ENCODE assay signal across 1 cellular context in the genomic region with DNA sequence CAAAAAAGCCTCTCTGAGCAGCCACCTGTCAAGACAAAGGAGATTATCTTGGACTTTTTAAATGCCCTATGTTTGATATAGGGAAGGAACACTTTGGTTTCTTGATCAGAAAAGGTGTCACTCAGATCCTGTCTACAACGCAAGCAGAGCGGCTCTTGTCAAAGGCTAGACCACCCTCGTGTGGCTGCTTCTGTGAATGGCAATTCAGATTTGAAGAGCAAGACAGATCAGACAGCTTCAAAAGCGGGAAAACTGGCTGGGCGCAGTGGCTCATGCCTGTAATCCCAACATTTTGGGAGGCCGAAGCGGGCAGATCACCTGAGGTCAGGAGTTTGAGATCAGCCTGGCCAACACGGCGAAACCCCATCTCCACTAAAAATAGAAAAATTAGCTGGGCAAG.
A peak's percentile ranks its signal among the peaks of the same experiment; 100 is the strongest.
TF ChIP-seq lines count a peak whose summit lies in the region.

No MANE protein-coding gene starts in this region.

TF ChIP-seq in HepG2, 621 proteins besides CTCF, POLR2A, EP300 and RAD21 (continued from another document and continues in another):
- TF ChIP-seq, protein P1, sequence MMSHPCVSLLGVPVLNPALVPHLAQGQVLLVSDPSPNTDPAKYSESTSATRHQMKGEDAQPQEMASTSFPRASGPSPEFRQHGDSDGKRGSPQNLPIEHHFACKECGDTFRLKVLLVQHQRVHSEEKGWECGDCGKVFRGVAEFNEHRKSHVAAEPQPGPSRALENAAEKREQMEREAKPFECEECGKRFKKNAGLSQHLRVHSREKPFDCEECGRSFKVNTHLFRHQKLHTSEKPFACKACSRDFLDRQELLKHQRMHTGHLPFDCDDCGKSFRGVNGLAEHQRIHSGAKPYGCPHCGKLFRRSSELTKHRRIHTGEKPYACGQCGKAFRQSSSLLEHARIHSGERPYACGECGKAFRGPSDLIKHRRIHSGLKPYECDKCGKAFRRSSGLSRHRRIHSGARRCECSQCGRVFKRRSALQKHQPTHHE (CRISPR knock-in tag; IDR thresholded peaks at IDR 0.05; ENCODE audit: borderline replicate concordance), result no peak
- no peak for TF ChIP-seq SNRNP70 (IDR thresholded peaks at IDR 0.05; ENCODE audit: low read depth, low read length)
- TF ChIP-seq TCF7L2 (IDR thresholded peaks at IDR 0.05; ENCODE audit: low read depth, low read length), result no peak
- no peak for TF ChIP-seq RFX5 (IDR thresholded peaks at IDR 0.05; ENCODE audit: low read depth, low read length)
- no peak for TF ChIP-seq MYC (CRISPR knock-in tag; IDR thresholded peaks at IDR 0.05; ENCODE audit: borderline replicate concordance)
- TF ChIP-seq KLF9 (CRISPR knock-in tag; IDR thresholded peaks at IDR 0.05; ENCODE audit: low read depth), result no peak
- TF ChIP-seq, protein P2, sequence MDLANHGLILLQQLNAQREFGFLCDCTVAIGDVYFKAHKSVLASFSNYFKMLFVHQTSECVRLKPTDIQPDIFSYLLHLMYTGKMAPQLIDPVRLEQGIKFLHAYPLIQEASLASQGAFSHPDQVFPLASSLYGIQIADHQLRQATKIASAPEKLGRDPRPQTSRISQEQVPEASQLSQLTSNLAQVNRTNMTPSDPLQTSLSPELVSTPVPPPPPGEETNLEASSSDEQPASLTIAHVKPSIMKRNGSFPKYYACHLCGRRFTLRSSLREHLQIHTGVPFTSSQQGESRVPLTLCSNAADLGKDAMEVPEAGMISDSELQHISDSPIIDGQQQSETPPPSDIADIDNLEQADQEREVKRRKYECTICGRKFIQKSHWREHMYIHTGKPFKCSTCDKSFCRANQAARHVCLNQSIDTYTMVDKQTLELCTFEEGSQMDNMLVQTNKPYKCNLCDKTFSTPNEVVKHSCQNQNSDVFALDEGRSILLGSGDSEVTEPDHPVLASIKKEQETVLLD (CRISPR knock-in tag; IDR thresholded peaks at IDR 0.05; ENCODE audit: low read depth), result no peak
- TF ChIP-seq, protein P3, sequence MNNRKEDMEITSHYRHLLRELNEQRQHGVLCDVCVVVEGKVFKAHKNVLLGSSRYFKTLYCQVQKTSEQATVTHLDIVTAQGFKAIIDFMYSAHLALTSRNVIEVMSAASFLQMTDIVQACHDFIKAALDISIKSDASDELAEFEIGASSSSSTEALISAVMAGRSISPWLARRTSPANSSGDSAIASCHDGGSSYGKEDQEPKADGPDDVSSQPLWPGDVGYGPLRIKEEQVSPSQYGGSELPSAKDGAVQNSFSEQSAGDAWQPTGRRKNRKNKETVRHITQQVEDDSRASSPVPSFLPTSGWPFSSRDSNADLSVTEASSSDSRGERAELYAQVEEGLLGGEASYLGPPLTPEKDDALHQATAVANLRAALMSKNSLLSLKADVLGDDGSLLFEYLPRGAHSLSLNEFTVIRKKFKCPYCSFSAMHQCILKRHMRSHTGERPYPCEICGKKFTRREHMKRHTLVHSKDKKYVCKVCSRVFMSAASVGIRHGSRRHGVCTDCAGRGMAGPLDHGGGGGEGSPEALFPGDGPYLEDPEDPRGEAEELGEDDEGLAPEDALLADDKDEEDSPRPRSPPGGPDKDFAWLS (CRISPR knock-in tag; IDR thresholded peaks at IDR 0.05; ENCODE audit: borderline replicate concordance), result no peak
- TF ChIP-seq, protein P4, sequence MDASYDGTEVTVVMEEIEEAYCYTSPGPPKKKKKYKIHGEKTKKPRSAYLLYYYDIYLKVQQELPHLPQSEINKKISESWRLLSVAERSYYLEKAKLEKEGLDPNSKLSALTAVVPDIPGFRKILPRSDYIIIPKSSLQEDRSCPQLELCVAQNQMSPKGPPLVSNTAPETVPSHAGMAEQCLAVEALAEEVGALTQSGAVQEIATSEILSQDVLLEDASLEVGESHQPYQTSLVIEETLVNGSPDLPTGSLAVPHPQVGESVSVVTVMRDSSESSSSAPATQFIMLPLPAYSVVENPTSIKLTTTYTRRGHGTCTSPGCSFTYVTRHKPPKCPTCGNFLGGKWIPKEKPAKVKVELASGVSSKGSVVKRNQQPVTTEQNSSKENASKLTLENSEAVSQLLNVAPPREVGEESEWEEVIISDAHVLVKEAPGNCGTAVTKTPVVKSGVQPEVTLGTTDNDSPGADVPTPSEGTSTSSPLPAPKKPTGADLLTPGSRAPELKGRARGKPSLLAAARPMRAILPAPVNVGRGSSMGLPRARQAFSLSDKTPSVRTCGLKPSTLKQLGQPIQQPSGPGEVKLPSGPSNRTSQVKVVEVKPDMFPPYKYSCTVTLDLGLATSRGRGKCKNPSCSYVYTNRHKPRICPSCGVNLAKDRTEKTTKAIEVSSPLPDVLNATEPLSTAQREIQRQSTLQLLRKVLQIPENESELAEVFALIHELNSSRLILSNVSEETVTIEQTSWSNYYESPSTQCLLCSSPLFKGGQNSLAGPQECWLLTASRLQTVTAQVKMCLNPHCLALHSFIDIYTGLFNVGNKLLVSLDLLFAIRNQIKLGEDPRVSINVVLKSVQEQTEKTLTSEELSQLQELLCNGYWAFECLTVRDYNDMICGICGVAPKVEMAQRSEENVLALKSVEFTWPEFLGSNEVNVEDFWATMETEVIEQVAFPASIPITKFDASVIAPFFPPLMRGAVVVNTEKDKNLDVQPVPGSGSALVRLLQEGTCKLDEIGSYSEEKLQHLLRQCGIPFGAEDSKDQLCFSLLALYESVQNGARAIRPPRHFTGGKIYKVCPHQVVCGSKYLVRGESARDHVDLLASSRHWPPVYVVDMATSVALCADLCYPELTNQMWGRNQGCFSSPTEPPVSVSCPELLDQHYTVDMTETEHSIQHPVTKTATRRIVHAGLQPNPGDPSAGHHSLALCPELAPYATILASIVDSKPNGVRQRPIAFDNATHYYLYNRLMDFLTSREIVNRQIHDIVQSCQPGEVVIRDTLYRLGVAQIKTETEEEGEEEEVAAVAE (CRISPR knock-in tag; IDR thresholded peaks at IDR 0.05; ENCODE audit: borderline replicate concordance), result no peak
- no peak for TF ChIP-seq AKAP8 (CRISPR knock-in tag; IDR thresholded peaks at IDR 0.05)
- TF ChIP-seq, protein P5, sequence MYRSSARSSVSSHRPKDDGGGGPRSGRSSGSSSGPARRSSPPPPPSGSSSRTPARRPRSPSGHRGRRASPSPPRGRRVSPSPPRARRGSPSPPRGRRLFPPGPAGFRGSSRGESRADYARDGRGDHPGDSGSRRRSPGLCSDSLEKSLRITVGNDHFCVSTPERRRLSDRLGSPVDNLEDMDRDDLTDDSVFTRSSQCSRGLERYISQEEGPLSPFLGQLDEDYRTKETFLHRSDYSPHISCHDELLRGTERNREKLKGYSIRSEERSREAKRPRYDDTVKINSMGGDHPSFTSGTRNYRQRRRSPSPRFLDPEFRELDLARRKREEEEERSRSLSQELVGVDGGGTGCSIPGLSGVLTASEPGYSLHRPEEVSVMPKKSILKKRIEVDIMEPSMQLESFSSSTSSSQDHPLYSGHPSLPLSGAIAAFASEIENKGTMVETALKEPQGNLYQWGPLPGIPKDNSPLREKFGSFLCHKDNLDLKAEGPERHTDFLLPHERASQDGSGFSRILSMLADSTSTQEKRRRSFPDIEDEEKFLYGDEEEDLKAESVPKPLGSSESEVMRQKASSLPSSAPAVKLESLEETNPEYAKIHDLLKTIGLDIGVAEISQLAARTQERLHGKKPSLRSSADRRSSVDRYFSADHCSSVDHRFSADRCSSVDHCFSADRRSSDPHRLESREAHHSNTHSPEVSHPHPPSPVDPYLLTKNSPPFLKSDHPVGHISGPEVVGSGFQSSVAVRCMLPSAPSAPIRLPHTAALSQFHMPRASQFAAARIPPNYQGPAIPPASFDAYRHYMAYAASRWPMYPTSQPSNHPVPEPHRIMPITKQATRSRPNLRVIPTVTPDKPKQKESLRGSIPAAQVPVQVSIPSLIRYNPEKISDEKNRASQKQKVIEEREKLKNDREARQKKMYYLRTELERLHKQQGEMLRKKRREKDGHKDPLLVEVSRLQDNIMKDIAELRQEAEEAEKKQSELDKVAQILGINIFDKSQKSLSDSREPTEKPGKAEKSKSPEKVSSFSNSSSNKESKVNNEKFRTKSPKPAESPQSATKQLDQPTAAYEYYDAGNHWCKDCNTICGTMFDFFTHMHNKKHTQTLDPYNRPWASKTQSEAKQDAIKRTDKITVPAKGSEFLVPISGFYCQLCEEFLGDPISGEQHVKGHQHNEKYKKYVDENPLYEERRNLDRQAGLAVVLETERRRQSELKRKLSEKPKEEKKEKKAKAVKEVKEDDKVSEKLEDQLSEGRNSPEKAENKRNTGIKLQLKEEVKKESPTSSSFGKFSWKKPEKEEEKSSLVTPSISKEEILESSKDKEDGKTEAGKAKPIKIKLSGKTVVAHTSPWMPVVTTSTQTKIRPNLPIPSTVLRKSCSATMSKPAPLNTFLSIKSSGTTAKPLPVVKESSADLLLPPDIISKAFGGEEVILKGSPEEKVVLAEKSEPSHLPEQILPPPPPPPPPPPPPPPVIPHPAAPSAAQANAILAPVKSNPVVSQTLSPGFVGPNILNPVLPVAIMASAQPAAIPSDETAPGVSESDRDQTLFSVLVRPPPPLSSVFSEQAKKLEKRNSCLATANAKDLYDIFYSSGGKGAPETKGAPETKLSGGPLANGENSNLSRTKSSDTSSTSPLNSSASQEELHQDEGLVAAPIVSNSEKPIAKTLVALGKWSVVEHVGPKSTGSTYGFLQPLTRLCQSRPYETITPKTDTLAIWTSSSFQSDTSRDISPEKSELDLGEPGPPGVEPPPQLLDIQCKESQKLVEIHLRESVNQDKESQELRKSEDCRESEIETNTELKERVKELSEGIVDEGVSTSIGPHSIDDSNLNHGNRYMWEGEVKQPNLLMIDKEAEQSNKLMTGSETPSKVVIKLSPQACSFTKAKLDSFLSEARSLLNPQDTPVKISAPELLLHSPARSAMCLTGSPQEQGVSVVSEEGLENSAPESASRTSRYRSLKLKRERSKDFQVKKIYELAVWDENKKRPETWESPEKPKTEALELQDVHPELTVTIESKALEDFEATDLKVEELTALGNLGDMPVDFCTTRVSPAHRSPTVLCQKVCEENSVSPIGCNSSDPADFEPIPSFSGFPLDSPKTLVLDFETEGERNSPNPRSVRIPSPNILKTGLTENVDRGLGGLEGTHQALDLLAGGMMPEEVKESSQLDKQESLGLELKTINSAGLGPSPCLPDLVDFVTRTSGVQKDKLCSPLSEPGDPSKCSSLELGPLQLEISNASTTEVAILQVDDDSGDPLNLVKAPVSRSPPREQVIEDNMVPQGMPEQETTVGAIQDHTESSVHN (CRISPR knock-in tag; IDR thresholded peaks at IDR 0.05), result no peak
- no peak for TF ChIP-seq ZNF225 (CRISPR knock-in tag; IDR thresholded peaks at IDR 0.05)
- TF ChIP-seq ATF1 (CRISPR knock-in tag; IDR thresholded peaks at IDR 0.05), result no peak
- 0 out of 2 replicates have a peak, but pooled peaks have one; percentile 26 for TF ChIP-seq ZKSCAN8 (CRISPR knock-in tag; IDR thresholded peaks at IDR 0.05; ENCODE audit: borderline replicate concordance)
- TF ChIP-seq THAP11 (CRISPR knock-in tag; IDR thresholded peaks at IDR 0.05), result no peak
- TF ChIP-seq ZNF317 (CRISPR knock-in tag; IDR thresholded peaks at IDR 0.05), result no peak
- no peak for TF ChIP-seq ZNF780A (CRISPR knock-in tag; IDR thresholded peaks at IDR 0.05)
- TF ChIP-seq ZNF749 (CRISPR knock-in tag; IDR thresholded peaks at IDR 0.05; ENCODE audit: borderline replicate concordance), result no peak
- no peak for TF ChIP-seq GFI1 (CRISPR knock-in tag; IDR thresholded peaks at IDR 0.05; ENCODE audit: borderline replicate concordance)
- no peak for TF ChIP-seq MXD4 (CRISPR knock-in tag; IDR thresholded peaks at IDR 0.05)
- no peak for TF ChIP-seq PPARG (CRISPR knock-in tag; conservative IDR thresholded peaks at IDR 0.05)
- no peak for TF ChIP-seq NRL (CRISPR knock-in tag; IDR thresholded peaks at IDR 0.05; ENCODE audit: borderline replicate concordance)
- TF ChIP-seq MYNN (CRISPR knock-in tag; IDR thresholded peaks at IDR 0.05; ENCODE audit: low read depth), result no peak
- TF ChIP-seq, protein P6, sequence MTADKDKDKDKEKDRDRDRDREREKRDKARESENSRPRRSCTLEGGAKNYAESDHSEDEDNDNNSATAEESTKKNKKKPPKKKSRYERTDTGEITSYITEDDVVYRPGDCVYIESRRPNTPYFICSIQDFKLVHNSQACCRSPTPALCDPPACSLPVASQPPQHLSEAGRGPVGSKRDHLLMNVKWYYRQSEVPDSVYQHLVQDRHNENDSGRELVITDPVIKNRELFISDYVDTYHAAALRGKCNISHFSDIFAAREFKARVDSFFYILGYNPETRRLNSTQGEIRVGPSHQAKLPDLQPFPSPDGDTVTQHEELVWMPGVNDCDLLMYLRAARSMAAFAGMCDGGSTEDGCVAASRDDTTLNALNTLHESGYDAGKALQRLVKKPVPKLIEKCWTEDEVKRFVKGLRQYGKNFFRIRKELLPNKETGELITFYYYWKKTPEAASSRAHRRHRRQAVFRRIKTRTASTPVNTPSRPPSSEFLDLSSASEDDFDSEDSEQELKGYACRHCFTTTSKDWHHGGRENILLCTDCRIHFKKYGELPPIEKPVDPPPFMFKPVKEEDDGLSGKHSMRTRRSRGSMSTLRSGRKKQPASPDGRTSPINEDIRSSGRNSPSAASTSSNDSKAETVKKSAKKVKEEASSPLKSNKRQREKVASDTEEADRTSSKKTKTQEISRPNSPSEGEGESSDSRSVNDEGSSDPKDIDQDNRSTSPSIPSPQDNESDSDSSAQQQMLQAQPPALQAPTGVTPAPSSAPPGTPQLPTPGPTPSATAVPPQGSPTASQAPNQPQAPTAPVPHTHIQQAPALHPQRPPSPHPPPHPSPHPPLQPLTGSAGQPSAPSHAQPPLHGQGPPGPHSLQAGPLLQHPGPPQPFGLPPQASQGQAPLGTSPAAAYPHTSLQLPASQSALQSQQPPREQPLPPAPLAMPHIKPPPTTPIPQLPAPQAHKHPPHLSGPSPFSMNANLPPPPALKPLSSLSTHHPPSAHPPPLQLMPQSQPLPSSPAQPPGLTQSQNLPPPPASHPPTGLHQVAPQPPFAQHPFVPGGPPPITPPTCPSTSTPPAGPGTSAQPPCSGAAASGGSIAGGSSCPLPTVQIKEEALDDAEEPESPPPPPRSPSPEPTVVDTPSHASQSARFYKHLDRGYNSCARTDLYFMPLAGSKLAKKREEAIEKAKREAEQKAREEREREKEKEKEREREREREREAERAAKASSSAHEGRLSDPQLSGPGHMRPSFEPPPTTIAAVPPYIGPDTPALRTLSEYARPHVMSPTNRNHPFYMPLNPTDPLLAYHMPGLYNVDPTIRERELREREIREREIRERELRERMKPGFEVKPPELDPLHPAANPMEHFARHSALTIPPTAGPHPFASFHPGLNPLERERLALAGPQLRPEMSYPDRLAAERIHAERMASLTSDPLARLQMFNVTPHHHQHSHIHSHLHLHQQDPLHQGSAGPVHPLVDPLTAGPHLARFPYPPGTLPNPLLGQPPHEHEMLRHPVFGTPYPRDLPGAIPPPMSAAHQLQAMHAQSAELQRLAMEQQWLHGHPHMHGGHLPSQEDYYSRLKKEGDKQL (CRISPR knock-in tag; IDR thresholded peaks at IDR 0.05; ENCODE audit: low read depth), result no peak
- no peak for TF ChIP-seq KDM6A (CRISPR knock-in tag; IDR thresholded peaks at IDR 0.05; ENCODE audit: low read depth)
- TF ChIP-seq IRF2 (CRISPR knock-in tag; IDR thresholded peaks at IDR 0.05), result peak; percentile 50; the same call in 1 of the 2 replicates
- TF ChIP-seq, protein P7, sequence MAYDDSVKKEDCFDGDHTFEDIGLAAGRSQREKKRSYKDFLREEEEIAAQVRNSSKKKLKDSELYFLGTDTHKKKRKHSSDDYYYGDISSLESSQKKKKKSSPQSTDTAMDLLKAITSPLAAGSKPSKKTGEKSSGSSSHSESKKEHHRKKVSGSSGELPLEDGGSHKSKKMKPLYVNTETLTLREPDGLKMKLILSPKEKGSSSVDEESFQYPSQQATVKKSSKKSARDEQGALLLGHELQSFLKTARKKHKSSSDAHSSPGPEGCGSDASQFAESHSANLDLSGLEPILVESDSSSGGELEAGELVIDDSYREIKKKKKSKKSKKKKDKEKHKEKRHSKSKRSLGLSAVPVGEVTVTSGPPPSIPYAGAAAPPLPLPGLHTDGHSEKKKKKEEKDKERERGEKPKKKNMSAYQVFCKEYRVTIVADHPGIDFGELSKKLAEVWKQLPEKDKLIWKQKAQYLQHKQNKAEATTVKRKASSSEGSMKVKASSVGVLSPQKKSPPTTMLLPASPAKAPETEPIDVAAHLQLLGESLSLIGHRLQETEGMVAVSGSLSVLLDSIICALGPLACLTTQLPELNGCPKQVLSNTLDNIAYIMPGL (CRISPR knock-in tag; IDR thresholded peaks at IDR 0.05; ENCODE audit: borderline replicate concordance in 1 of 2, low read depth in 1 of 2), result 0 out of 4 replicates have a peak, but pooled peaks of 1 of the 2 experiments have one; percentile 34
- TF ChIP-seq ZNF644 (CRISPR knock-in tag; IDR thresholded peaks at IDR 0.05; ENCODE audit: low read depth), result no peak
- TF ChIP-seq MAFF (IDR thresholded peaks at IDR 0.05; ENCODE audit: low read depth, low read length), result no peak
